In the genomic region with DNA sequence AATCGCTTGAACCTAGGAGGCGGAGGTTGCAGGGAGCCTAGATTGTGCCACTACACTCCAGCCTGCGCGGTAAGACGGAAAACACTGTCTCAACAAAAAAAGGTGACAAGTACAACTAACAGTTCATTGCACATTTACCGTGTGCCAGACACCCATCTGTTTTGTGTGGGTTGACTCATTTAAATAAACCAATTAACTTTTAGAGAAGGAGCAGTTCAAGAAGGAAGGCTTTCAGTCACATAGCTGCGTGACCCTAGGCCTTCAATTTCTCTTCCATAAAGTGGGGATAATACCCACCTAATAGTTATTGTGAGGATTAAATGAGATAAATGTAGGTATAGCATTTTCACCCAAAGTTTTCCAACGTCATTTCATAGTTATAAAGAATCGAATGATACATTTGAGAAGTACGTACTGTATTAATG, we compare ENCODE assay signal across 13 cellular contexts. TPM values are rescaled to one million over a fixed set of nuclear protein-coding genes. Genes with fewer than 3 reads are reported as not detected.
DNase-seq lines count a peak whose midpoint lies in the region; ATAC-seq and TF ChIP-seq lines count a peak whose summit lies in the region.
"Had no signal": no experiment of that assay in that cellular context is flagged by ENCODE, and none has a peak within 500 bp of the region (broad histone marks: within the 10 kb centered on the region; RNA-seq: fewer than 3 reads in every experiment).

No MANE protein-coding gene starts in this region.

- peaks cover 46% of the 10 kb centered on the region for H3K27me3 ChIP-seq in BLaER1
- H3K27me3 ChIP-seq in DND-41 (ENCODE audit: insufficient read depth, low read length, poor library complexity): peaks cover 4% of the 10 kb centered on the region
- H3K27me3 ChIP-seq in muscle layer of duodenum (ENCODE audit: low read depth, low read length): no peaks in the 10 kb centered on the region
- no peaks in the 10 kb centered on the region for H3K27me3 ChIP-seq in right cardiac atrium (ENCODE audit: control insufficient read depth, insufficient read depth)

- H3K4me2 ChIP-seq in BLaER1 (peak overlapping the region; percentile 77; the same call in 1 of the 2 replicates), DND-41 (ENCODE audit: insufficient read depth, low read length) (peak overlapping the region; percentile 98)

- intact Hi-C loops in right cardiac atrium (cut with DNase I): no loop called here

- peaks cover 63% of the 10 kb centered on the region for H3K4me1 Mint-ChIP-seq in activated CD4-positive, alpha-beta memory T cell treated with anti-CD3 and anti-CD28 coated beads, Interleukin-2, amount 10 ng/mL, durations not matched to agents 7 days and 5 days

- H3K36me3 ChIP-seq in BLaER1 (no peaks in the 10 kb centered on the region), DND-41 (ENCODE audit: insufficient read depth, low read length) (no peaks in the 10 kb centered on the region), muscle layer of duodenum (ENCODE audit: control insufficient read depth in 1 of 2, insufficient read depth in 2 of 2, low read length in 2 of 2) (no peaks in the 10 kb centered on the region)
- H3K36me3 ChIP-seq: WERI-Rb-1 had no signal

- H2AFZ ChIP-seq in DND-41 (ENCODE audit: low read depth, low read length): no peak overlapping the region

- peaks cover 31% of the 10 kb centered on the region for H3K4me1 ChIP-seq in BLaER1
- peaks cover 32% of the 10 kb centered on the region for H3K4me1 ChIP-seq in DND-41 (ENCODE audit: insufficient read depth, low read length)
- peaks cover 3 to 5% of the 10 kb centered on the region in 2 donors for H3K4me1 ChIP-seq in muscle layer of duodenum (ENCODE audit: control insufficient read depth in 1 of 2, insufficient read depth in 2 of 2, low read length in 2 of 2)
- no peaks in the 10 kb centered on the region for H3K4me1 ChIP-seq in right cardiac atrium (ENCODE audit: control insufficient read depth, insufficient read depth, low read length)

- peak overlapping the region; percentile 90 for H3K4me3 Mint-ChIP-seq in activated CD4-positive, alpha-beta memory T cell treated with anti-CD3 and anti-CD28 coated beads, Interleukin-2, amount 10 ng/mL, durations not matched to agents 7 days and 5 days

- H4K20me1 ChIP-seq in BLaER1: no peaks in the 10 kb centered on the region
- H4K20me1 ChIP-seq in DND-41 (ENCODE audit: insufficient read depth, low read length): no peaks in the 10 kb centered on the region

- H3K27ac Mint-ChIP-seq in activated CD4-positive, alpha-beta memory T cell treated with anti-CD3 and anti-CD28 coated beads, Interleukin-2, amount 10 ng/mL, durations not matched to agents 7 days and 5 days: peak overlapping the region; percentile 98

- 96% methylated on average over 10 of the region's 10 CpGs for WGBS in right cardiac atrium

- H3K9me3 Mint-ChIP-seq in activated CD4-positive, alpha-beta memory T cell treated with anti-CD3 and anti-CD28 coated beads, Interleukin-2, amount 10 ng/mL, durations not matched to agents 7 days and 5 days: no peaks in the 10 kb centered on the region

- DNase-seq in DND-41 (no peak), GM10266 (ENCODE audit: extremely low spot score) (no peak), cerebellum (ENCODE audit: low spot score) (no peak), right cardiac atrium (no peak), cerebellar nuclear complex (lab: John Stamatoyannopoulos, UW) (no peak)
- DNase-seq in activated CD4-positive, alpha-beta memory T cell treated with anti-CD3 and anti-CD28 coated beads, Interleukin-2, amount 10 ng/mL, durations not matched to agents 7 days and 5 days: no peak
- DNase-seq: C1 segment of cervical spinal cord, GOT3, NCI-H526, SHP77 treated with DMSO at 0.1 percent for 48 hours, WERI-Rb-1 had no signal

- peaks cover 3% of the 10 kb centered on the region for H3K36me3 Mint-ChIP-seq in activated CD4-positive, alpha-beta memory T cell treated with anti-CD3 and anti-CD28 coated beads, Interleukin-2, amount 10 ng/mL, durations not matched to agents 7 days and 5 days (ENCODE audit: low read depth)

- POLR2A ChIA-PET in activated CD4-positive, alpha-beta memory T cell treated with anti-CD3 and anti-CD28 coated beads, Interleukin-2, amount 10 ng/mL, durations not matched to agents 7 days and 5 days (lab: Charles Lee): interaction anchor here (0.6 to 16.2 kb wide), 15 partner anchors 7 to 450 kb away, joined by 3 to 318 read pairs (median 4); partner anchors contain the start of genes KDM7A and PARP12

- no peaks in the 10 kb centered on the region for H3K79me2 ChIP-seq in DND-41 (ENCODE audit: insufficient read depth, low read length)

- H3K4me3 ChIP-seq in BLaER1 (no peak overlapping the region), DND-41 (ENCODE audit: low read depth in 1 of 2, low read length in 2 of 2) (no peak overlapping the region), muscle layer of duodenum (ENCODE audit: low read depth in 1 of 2, low read length in 2 of 2) (no peak overlapping the region), right cardiac atrium (ENCODE audit: low read length) (no peak overlapping the region)

- no peak overlapping the region for H3K27ac ChIP-seq in BLaER1
- peak overlapping the region; percentile 76; the same call in 1 of the 2 replicates for H3K27ac ChIP-seq in DND-41 (ENCODE audit: low read length)
- H3K27ac ChIP-seq in muscle layer of duodenum (ENCODE audit: low read length): peak overlapping the region; percentile 79
- no peak overlapping the region for H3K27ac ChIP-seq in right cardiac atrium (ENCODE audit: low read length)
- H3K27ac ChIP-seq: WERI-Rb-1 had no signal

- ATAC-seq in DND-41 (ENCODE audit: insufficient read depth, low read depth): no peak
- no peak for ATAC-seq in right cardiac atrium

- no peak overlapping the region for H3K9ac ChIP-seq in BLaER1
- H3K9ac ChIP-seq in DND-41 (ENCODE audit: low read depth, low read length): no peak overlapping the region; the same call in 1 of the 2 replicates

- CTCF ChIA-PET in activated CD4-positive, alpha-beta memory T cell treated with anti-CD3 and anti-CD28 coated beads, Interleukin-2, amount 10 ng/mL, durations not matched to agents 7 days and 5 days (lab: Charles Lee): interaction anchor here (1.5 to 3.1 kb wide), 3 partner anchors 8 to 52 kb away, joined by 4 to 19 read pairs (median 8); no protein-coding TSS in a partner anchor

- H3K27me3 Mint-ChIP-seq in activated CD4-positive, alpha-beta memory T cell treated with anti-CD3 and anti-CD28 coated beads, Interleukin-2, amount 10 ng/mL, durations not matched to agents 7 days and 5 days: no peaks in the 10 kb centered on the region

- H3K9me3 ChIP-seq in BLaER1 (peaks cover 12% of the 10 kb centered on the region), DND-41 (ENCODE audit: insufficient read depth, low read length, severe bottlenecking) (no peaks in the 10 kb centered on the region), muscle layer of duodenum (ENCODE audit: control insufficient read depth in 1 of 2, low read length in 2 of 2) (no peaks in the 10 kb centered on the region), right cardiac atrium (ENCODE audit: control insufficient read depth, low read length) (no peaks in the 10 kb centered on the region)

- TF ChIP-seq CTCF in DND-41 (IDR thresholded peaks at IDR 0.05; ENCODE audit: borderline replicate concordance, extremely low read depth, low read length, poor library complexity, severe bottlenecking): no peak
- no peak for TF ChIP-seq CTCF in GM10266 (IDR thresholded peaks at IDR 0.05; ENCODE audit: control insufficient read depth, insufficient read depth, low read depth, missing control alignments)

RNA-seq across cellular contexts. Expression of gene KDM7A, which starts 52.3 kb away (rescaled TPM):
- 10 to 100 TPM; 24.3 to 25.9 TPM for total RNA-seq in activated CD4-positive, alpha-beta memory T cell treated with anti-CD3 and anti-CD28 coated beads, Interleukin-2, amount 10 ng/mL, durations not matched to agents 7 days and 5 days
- total RNA-seq in cerebellum: 19.4 TPM
- total RNA-seq in right cardiac atrium: 10 to 100 TPM; 11.5 to 14.8 (median 12.8) TPM
- 4.5 TPM for polyA plus RNA-seq in right cardiac atrium

Comparison
In these comparisons a context has a peak if more than half of its experiments do, and no peak if none do; other contexts are left out.
1. H3K27ac ChIP-seq: peak in DND-41 (single experiment) and muscle layer of duodenum (single experiment); none in BLaER1 (single experiment) and right cardiac atrium (single experiment).